In the genomic region with DNA sequence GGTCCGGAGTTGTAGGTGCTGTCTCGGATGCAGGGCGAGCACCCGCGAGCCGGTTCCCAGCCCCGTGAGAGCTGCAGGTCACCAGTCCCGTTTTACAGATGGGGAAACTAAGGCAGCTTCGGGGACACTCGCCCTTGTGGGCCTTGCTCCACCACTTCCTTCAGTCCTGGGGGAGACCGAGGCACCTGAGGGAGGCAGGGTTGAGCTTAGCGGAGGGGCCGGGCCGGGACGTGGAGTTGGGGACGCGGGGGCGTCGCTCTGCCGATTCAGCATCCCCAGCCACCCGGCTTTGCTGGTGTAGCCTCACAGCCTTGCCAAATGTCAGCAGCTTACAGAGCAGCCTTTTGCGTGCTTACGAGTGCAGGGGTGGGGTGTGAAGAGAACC, we compare ENCODE assay signal across 8 cellular contexts. TPM values are rescaled to one million over a fixed set of nuclear protein-coding genes. Genes with fewer than 3 reads are reported as not detected.
A peak's percentile ranks its signal among the peaks of the same experiment; 100 is the strongest.
DNase-seq lines count a peak whose midpoint lies in the region; ATAC-seq and TF ChIP-seq lines count a peak whose summit lies in the region.

No MANE protein-coding gene starts in this region.

- peak overlapping the region; percentile 75 for H3K27ac Mint-ChIP-seq in T-helper 2 cell treated with Interferon-gamma antibody and Interleukin-4, amounts not matched to agents 5 μg/mL and 100 μg/mL, for 36 hours

- H2AFZ ChIP-seq in mammary epithelial cell (ENCODE audit: low read depth, low read length), result peak overlapping the region; percentile 98

- peak overlapping the region; percentile 85 for H3K4me3 Mint-ChIP-seq in T-helper 2 cell treated with Interferon-gamma antibody and Interleukin-4, amounts not matched to agents 5 μg/mL and 100 μg/mL, for 36 hours

- no peaks in the 10 kb centered on the region for H3K27me3 Mint-ChIP-seq in T-helper 2 cell treated with Interferon-gamma antibody and Interleukin-4, amounts not matched to agents 5 μg/mL and 100 μg/mL, for 36 hours (ENCODE audit: low read depth)

- TF ChIP-seq CTCF in mammary epithelial cell (conservative IDR thresholded peaks at IDR 0.05 in 1 of 2, IDR thresholded peaks at IDR 0.05 in 1 of 2; ENCODE audit: extremely low read depth in 1 of 2, insufficient read depth in 1 of 2, low read depth in 1 of 2, low read length in 2 of 2), result no peak
- TF ChIP-seq CTCF in liver (IDR thresholded peaks at IDR 0.05; ENCODE audit: low read depth, low read length, missing input control), result no peak

- H3K4me2 ChIP-seq in mammary epithelial cell (ENCODE audit: insufficient read depth, low read depth, low read length), result peak overlapping the region; percentile 97

- peaks cover 12% of the 10 kb centered on the region for H3K36me3 Mint-ChIP-seq in T-helper 2 cell treated with Interferon-gamma antibody and Interleukin-4, amounts not matched to agents 5 μg/mL and 100 μg/mL, for 36 hours (ENCODE audit: low read depth)

- no peaks in the 10 kb centered on the region for H3K9me3 ChIP-seq in mammary epithelial cell (replicated peaks; ENCODE audit: insufficient read depth, low read length)
- no peaks in the 10 kb centered on the region for H3K9me3 ChIP-seq in liver (ENCODE audit: control insufficient read depth in 4 of 4, low read length in 3 of 4)

- H3K27ac ChIP-seq in mammary epithelial cell (ENCODE audit: insufficient read depth, low read depth, low read length) (peak overlapping the region; percentile 60), liver (ENCODE audit: low read depth in 1 of 2, low read length in 2 of 2) (peak overlapping the region in 1 of 2 donors; percentile 44)

- DNase-seq in T-helper 2 cell treated with Interferon-gamma antibody and Interleukin-4, amounts not matched to agents 5 μg/mL and 100 μg/mL, for 36 hours (ENCODE audit: low spot score), result peak; percentile 63
- DNase-seq in mammary epithelial cell (no peak), NCI-H1048 (lab: John Stamatoyannopoulos, UW) (no peak), NCI-H146 (lab: John Stamatoyannopoulos, UW) (no peak)
- peak; percentile 55 for DNase-seq in stimulated activated CD8-positive, alpha-beta memory T cell treated with anti-CD3 and anti-CD28 coated beads, Interleukin-12 subunit alpha, Interleukin-12 subunit beta, amount 100 ng/mL, for 4 hours (ENCODE audit: low read depth)

- dilution Hi-C loops in mammary epithelial cell (cut with HindIII; ENCODE audit: low sequenced_read_pairs), result no loop called here

- BruUV-seq in mammary epithelial cell (replicated peaks; lab: Mats Ljungman, UMichigan), result TSS peak; percentile 41

- TF ChIP-seq RAD21 in liver (IDR thresholded peaks at IDR 0.05), result no peak

- H3K4me1 ChIP-seq in mammary epithelial cell (ENCODE audit: insufficient read depth, low read length) (peaks cover 17% of the 10 kb centered on the region), liver (ENCODE audit: control insufficient read depth in 4 of 4, insufficient read depth in 4 of 4, low read length in 3 of 4) (peaks cover 3 to 16% (median 7%) of the 10 kb centered on the region in 4 donors)

- ATAC-seq in HG02852 (IDR thresholded peaks at IDR 0.05; ENCODE audit: unreplicated experiment), result peak; percentile 4

- H3K4me1 Mint-ChIP-seq in T-helper 2 cell treated with Interferon-gamma antibody and Interleukin-4, amounts not matched to agents 5 μg/mL and 100 μg/mL, for 36 hours (ENCODE audit: low read depth), result peaks cover 11% of the 10 kb centered on the region

- H3K9ac ChIP-seq in mammary epithelial cell (ENCODE audit: insufficient read depth, low read length) (peak overlapping the region; percentile 59), liver (ENCODE audit: low read depth in 1 of 2, low read length in 2 of 2) (no peak overlapping the region)

- no peaks in the 10 kb centered on the region for H4K20me1 ChIP-seq in mammary epithelial cell (ENCODE audit: insufficient read depth, low read length)

- H3K79me2 ChIP-seq in mammary epithelial cell (ENCODE audit: insufficient read depth, low read length), result peaks cover 5% of the 10 kb centered on the region

- in situ Hi-C loops in mammary epithelial cell (cut with MboI; ENCODE audit: low sequenced_read_pairs in 2 of 2), result no loop called here

- intact Hi-C loops in mammary epithelial cell (cut with micrococcal nuclease), result loop anchor here (2.0 kb wide), 1 partner anchor 18 kb away; no protein-coding TSS in a partner anchor

- WGBS in mammary epithelial cell (ENCODE audit: low coverage, missing lambda C conversion rate), result under 1% methylated on average over 18 of the region's 23 CpGs
- WGBS in liver, result 2% methylated on average over 23 of the region's 23 CpGs

- H3K9me3 Mint-ChIP-seq in T-helper 2 cell treated with Interferon-gamma antibody and Interleukin-4, amounts not matched to agents 5 μg/mL and 100 μg/mL, for 36 hours, result no peaks in the 10 kb centered on the region

- CTCF ChIA-PET in mammary epithelial cell (lab: Charles Lee; ENCODE audit: low non-redundant PET), result no interaction called here

- H3K4me3 ChIP-seq in GM08714 (ENCODE audit: low read length) (peak overlapping the region; percentile 97), mammary epithelial cell (replicated peaks in 1 of 3; ENCODE audit: insufficient read depth in 1 of 3, low read depth in 2 of 3, low read length in 3 of 3) (peak overlapping the region; percentile 84 to 90 (median 89)), liver (ENCODE audit: low read depth in 1 of 3, low read length in 3 of 3) (peak overlapping the region; percentile 58 to 81 (median 61))

- H3K36me3 ChIP-seq in mammary epithelial cell (ENCODE audit: insufficient read depth, low read length), result peaks cover 4% of the 10 kb centered on the region
- peaks cover 0 to 14% (median 3%) of the 10 kb centered on the region in 4 donors for H3K36me3 ChIP-seq in liver (ENCODE audit: control insufficient read depth in 4 of 4, insufficient read depth in 3 of 4, low read depth in 1 of 4, low read length in 3 of 4)

- H3K27me3 ChIP-seq in mammary epithelial cell (ENCODE audit: insufficient read depth, low read length) (no peaks in the 10 kb centered on the region), liver (ENCODE audit: control insufficient read depth in 4 of 4, insufficient read depth in 4 of 4, low read length in 3 of 4) (no peaks in the 10 kb centered on the region)

TF ChIP-seq in liver, 16 proteins besides CTCF, POLR2A, EP300 and RAD21:
- TF ChIP-seq, protein P1, sequence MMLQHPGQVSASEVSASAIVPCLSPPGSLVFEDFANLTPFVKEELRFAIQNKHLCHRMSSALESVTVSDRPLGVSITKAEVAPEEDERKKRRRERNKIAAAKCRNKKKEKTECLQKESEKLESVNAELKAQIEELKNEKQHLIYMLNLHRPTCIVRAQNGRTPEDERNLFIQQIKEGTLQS (IDR thresholded peaks at IDR 0.05), result no peak
- TF ChIP-seq YY1 (IDR thresholded peaks at IDR 0.05) (no peak), JUND (IDR thresholded peaks at IDR 0.05) (no peak), RXRA (IDR thresholded peaks at IDR 0.05) (no peak), FOXA1 (IDR thresholded peaks at IDR 0.05) (no peak), HNF4A (conservative IDR thresholded peaks at IDR 0.05) (no peak), TAF1 (conservative IDR thresholded peaks at IDR 0.05) (no peak), GABPA (IDR thresholded peaks at IDR 0.05 in 1 of 2, conservative IDR thresholded peaks at IDR 0.05 in 1 of 2) (no peak), HNF4G (IDR thresholded peaks at IDR 0.05) (no peak), EGR1 (IDR thresholded peaks at IDR 0.05; ENCODE audit: low read depth in 2 of 2) (no peak), FOXA2 (IDR thresholded peaks at IDR 0.05) (no peak)
- TF ChIP-seq, protein P2, sequence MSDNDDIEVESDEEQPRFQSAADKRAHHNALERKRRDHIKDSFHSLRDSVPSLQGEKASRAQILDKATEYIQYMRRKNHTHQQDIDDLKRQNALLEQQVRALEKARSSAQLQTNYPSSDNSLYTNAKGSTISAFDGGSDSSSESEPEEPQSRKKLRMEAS (IDR thresholded peaks at IDR 0.05), result no peak
- TF ChIP-seq, protein P3, sequence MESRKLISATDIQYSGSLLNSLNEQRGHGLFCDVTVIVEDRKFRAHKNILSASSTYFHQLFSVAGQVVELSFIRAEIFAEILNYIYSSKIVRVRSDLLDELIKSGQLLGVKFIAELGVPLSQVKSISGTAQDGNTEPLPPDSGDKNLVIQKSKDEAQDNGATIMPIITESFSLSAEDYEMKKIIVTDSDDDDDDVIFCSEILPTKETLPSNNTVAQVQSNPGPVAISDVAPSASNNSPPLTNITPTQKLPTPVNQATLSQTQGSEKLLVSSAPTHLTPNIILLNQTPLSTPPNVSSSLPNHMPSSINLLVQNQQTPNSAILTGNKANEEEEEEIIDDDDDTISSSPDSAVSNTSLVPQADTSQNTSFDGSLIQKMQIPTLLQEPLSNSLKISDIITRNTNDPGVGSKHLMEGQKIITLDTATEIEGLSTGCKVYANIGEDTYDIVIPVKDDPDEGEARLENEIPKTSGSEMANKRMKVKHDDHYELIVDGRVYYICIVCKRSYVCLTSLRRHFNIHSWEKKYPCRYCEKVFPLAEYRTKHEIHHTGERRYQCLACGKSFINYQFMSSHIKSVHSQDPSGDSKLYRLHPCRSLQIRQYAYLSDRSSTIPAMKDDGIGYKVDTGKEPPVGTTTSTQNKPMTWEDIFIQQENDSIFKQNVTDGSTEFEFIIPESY (IDR thresholded peaks at IDR 0.05), result no peak

RNA-seq across cellular contexts. Expression of gene BBLN, which starts 0.5 kb away (rescaled TPM):
- total RNA-seq in mammary epithelial cell, result 10 to 100 TPM; 56.9 to 63.3 TPM
- 58.9 TPM for polyA plus RNA-seq in mammary epithelial cell
- polyA minus RNA-seq in mammary epithelial cell, result 11.0 TPM
- total RNA-seq in liver, result 10 to 100 TPM; 13.4 to 23.6 TPM
- 10 to 100 TPM; 41.1 to 42.1 TPM for polyA plus RNA-seq in liver

RNA-seq across cellular contexts. Expression of gene LCN2, which starts 11.3 kb away (rescaled TPM):
- total RNA-seq in mammary epithelial cell (10 to 100 TPM in 1 of 2 donors, 1 to 10 TPM in 1; 6.5 to 20.0 TPM), liver (1 to 10 TPM; 7.0 to 10.0 TPM)
- polyA plus RNA-seq in mammary epithelial cell (2.1 TPM), liver (10 to 100 TPM; 10.8 to 64.5 TPM)
- polyA minus RNA-seq in mammary epithelial cell, result 9.1 TPM

RNA-seq across cellular contexts. Expression of gene CIZ1, which starts 30.8 kb away (rescaled TPM):
- 100 to 1,000 TPM in 1 of 2 donors, 10 to 100 TPM in 1; 36.0 to 109 TPM for total RNA-seq in mammary epithelial cell
- polyA plus RNA-seq in mammary epithelial cell, result 25.5 TPM
- 130 TPM for polyA minus RNA-seq in mammary epithelial cell
- 10 to 100 TPM; 12.5 to 15.5 TPM for total RNA-seq in liver
- 10 to 100 TPM; 13.6 to 13.8 TPM for polyA plus RNA-seq in liver

RNA-seq across cellular contexts. Expression of gene PTGES2, which starts 33.1 kb away (rescaled TPM):
- total RNA-seq in mammary epithelial cell (10 to 100 TPM; 39.7 to 70.1 TPM), liver (10 to 100 TPM; 22.8 to 34.7 TPM)
- polyA plus RNA-seq in mammary epithelial cell (78.2 TPM), liver (10 to 100 TPM; 28.2 to 41.1 TPM)
- polyA minus RNA-seq in mammary epithelial cell, result 30.4 TPM

RNA-seq across cellular contexts. Expression of gene DNM1, which starts 42.6 kb away (rescaled TPM):
- total RNA-seq in mammary epithelial cell (1 to 10 TPM in 1 of 2 donors, under 1 TPM in 1; 0.67 to 3.2 TPM), liver (1 to 10 TPM; 1.6 to 5.9 TPM)
- polyA plus RNA-seq in mammary epithelial cell (0.50 TPM), liver (under 1 TPM; 0.29 to 0.68 TPM)
- polyA minus RNA-seq in mammary epithelial cell, result not detected

Comparison
In these comparisons a context has a peak if more than half of its experiments do, and no peak if none do; other contexts are left out.
1. DNase-seq: peak in T-helper 2 cell treated with Interferon-gamma antibody and Interleukin-4, amounts not matched to agents 5 μg/mL and 100 μg/mL, for 36 hours (single experiment) and stimulated activated CD8-positive, alpha-beta memory T cell treated with anti-CD3 and anti-CD28 coated beads, Interleukin-12 subunit alpha, Interleukin-12 subunit beta, amount 100 ng/mL, for 4 hours (single experiment); none in mammary epithelial cell (single experiment), NCI-H1048 (single experiment) and NCI-H146 (single experiment).
2. Peak in every context shown above with its lines, with median percentiles within 50 percentile points of each other: H3K4me3 ChIP-seq.